Comparison of ENCODE assay signal across 8 cellular contexts in the genomic region with DNA sequence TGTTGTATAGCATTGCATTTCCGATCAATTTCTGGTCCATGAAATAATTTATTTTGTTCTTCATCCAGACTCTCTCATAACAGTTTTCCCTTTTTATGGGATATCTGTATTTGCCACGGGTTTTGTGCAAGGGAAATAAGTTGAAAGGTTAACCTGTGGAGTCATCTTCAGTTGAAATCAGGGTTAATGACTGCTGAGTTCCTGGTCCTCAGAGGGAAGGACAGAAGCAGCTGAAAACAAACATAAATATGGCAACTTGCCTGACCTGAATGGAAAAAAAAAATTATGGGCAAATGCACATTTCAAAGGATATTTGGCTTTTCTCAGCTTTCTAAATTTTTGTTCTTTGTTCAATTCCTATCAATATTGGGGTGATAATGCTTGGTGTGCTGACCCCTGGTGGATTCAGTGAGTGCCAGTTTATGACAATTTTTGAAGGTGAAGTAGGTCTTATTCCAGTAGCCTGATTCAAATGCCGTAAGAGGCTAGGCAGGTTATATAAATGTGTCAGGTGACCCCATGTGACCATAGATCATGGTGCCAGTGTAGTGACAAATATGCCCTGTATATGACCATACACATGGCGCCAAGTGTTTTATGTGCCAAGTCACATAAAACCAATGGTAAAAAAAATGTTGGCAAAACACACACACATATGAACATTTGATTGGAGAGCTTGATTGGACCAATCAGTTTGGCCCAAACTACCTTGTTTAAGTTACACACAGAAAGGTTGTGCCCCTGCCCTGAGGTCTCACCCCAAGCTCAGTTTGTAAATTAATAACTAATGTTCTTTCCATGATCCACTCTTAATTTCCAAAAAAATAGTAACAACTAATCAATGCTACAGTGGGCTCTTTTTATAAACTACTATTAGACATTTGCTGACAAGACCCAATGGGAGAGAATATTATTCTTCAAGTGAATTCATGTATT. TPM values are rescaled to one million over a fixed set of nuclear protein-coding genes. Genes with fewer than 3 reads are reported as not detected.
A peak's percentile ranks its signal among the peaks of the same experiment; 100 is the strongest.
DNase-seq lines count a peak whose midpoint lies in the region; ATAC-seq, FAIRE-seq and TF ChIP-seq lines count a peak whose summit lies in the region.

No MANE protein-coding gene starts in this region.

- H3K27ac ChIP-seq in A549 = no peak overlapping the region
- H3K27ac ChIP-seq in OCI-LY1 (ENCODE audit: low read depth, low read length, poor library complexity, severe bottlenecking) = no peak overlapping the region
- no peak overlapping the region for H3K27ac ChIP-seq in effector memory CD4-positive, alpha-beta T cell (ENCODE audit: insufficient read depth, low read length, poor library complexity, severe bottlenecking)

- peak; percentile 70 to 78; a peak in 4 of 6 replicates for ATAC-seq in A549
- ATAC-seq in HG02970 (IDR thresholded peaks at IDR 0.05; ENCODE audit: low FRiP score, unreplicated experiment) = no peak
- ATAC-seq in sciatic nerve = no peak

- no peak overlapping the region for H3K4me3 ChIP-seq in A549
- H3K4me3 ChIP-seq in OCI-LY1 (ENCODE audit: low read depth, low read length, poor library complexity, severe bottlenecking) = no peak overlapping the region
- H3K4me3 ChIP-seq in epithelial cell of proximal tubule (ENCODE audit: low read depth, low read length) = no peak overlapping the region
- H3K4me3 ChIP-seq in effector memory CD4-positive, alpha-beta T cell (ENCODE audit: insufficient read depth, low read depth, low read length, poor library complexity, severe bottlenecking) = no peak overlapping the region

- no peak overlapping the region for H2AFZ ChIP-seq in OCI-LY1 (ENCODE audit: low read length)

- peak; percentile 38 to 41 for DNase-seq in A549 (ENCODE audit: low read depth in 1 of 2, low spot score in 1 of 2)
- DNase-seq in GM12891 (ENCODE audit: insufficient read length, low spot score) = peak; percentile 13
- DNase-seq in epithelial cell of proximal tubule (ENCODE audit: low read depth) = no peak
- DNase-seq in retina = peak; percentile 14
- DNase-seq in effector memory CD4-positive, alpha-beta T cell = no peak
- DNase-seq in sciatic nerve (ENCODE audit: low spot score) = no peak

- TF ChIP-seq CTCF in A549 (IDR thresholded peaks at IDR 0.05) = peak; percentile 58
- peak; percentile 71 for TF ChIP-seq CTCF in OCI-LY1 (IDR thresholded peaks at IDR 0.05; ENCODE audit: low read length)
- peak; percentile 79 for TF ChIP-seq CTCF in epithelial cell of proximal tubule (conservative IDR thresholded peaks at IDR 0.05; ENCODE audit: low read depth, low read length)

- no peak for TF ChIP-seq EP300 in A549 (IDR thresholded peaks at IDR 0.05)

- H3K9me2 ChIP-seq in OCI-LY1 (ENCODE audit: low read depth, low read length) = no peaks in the 10 kb centered on the region

- 45% methylated on average over 4 of the region's 4 CpGs for WGBS in A549 (ENCODE audit: missing lambda C conversion rate)

- TF ChIP-seq POLR2A in A549 (IDR thresholded peaks at IDR 0.05; ENCODE audit: low read length) (no peak), GM12891 (IDR thresholded peaks at IDR 0.05; ENCODE audit: low read depth, low read length) (no peak)

- H4K20me1 ChIP-seq in OCI-LY1 (ENCODE audit: insufficient read depth, low read length) = no peaks in the 10 kb centered on the region

- H3K9ac ChIP-seq in OCI-LY1 (ENCODE audit: low read length) = no peak overlapping the region

- FAIRE-seq in A549 (lab: Jason Lieb, UNC) (no peak), GM12891 (lab: Jason Lieb, UNC) (peak; percentile 13)

- H3K79me2 ChIP-seq in OCI-LY1 (ENCODE audit: insufficient read depth, low read length) = no peaks in the 10 kb centered on the region

- H3F3A ChIP-seq in OCI-LY1 (ENCODE audit: insufficient read depth, low read length) = no peaks in the 10 kb centered on the region

- POLR2A ChIA-PET in A549 (lab: Yijun Ruan, JAX) = no interaction called here

- H3K27me3 ChIP-seq in OCI-LY1 (ENCODE audit: insufficient read depth, low read length) = no peaks in the 10 kb centered on the region
- no peaks in the 10 kb centered on the region for H3K27me3 ChIP-seq in effector memory CD4-positive, alpha-beta T cell (replicated peaks; ENCODE audit: control insufficient read depth, insufficient read depth, low read length, poor library complexity, severe bottlenecking)

- H3K36me3 ChIP-seq in OCI-LY1 (ENCODE audit: insufficient read depth, low read length) = no peaks in the 10 kb centered on the region
- H3K36me3 ChIP-seq in effector memory CD4-positive, alpha-beta T cell (ENCODE audit: control insufficient read depth, insufficient read depth, low read length) = no peaks in the 10 kb centered on the region

- no peaks in the 10 kb centered on the region for H3K9me3 ChIP-seq in A549
- no peaks in the 10 kb centered on the region for H3K9me3 ChIP-seq in OCI-LY1 (ENCODE audit: low read length)
- H3K9me3 ChIP-seq in effector memory CD4-positive, alpha-beta T cell (ENCODE audit: control insufficient read depth, low read length) = no peaks in the 10 kb centered on the region

- CTCF ChIA-PET in A549 (lab: Yijun Ruan, JAX) = interaction anchor here (0.5 to 2.1 kb wide), 10 partner anchors 10 to 460 kb away, joined by 3 to 6 read pairs (median 4); no protein-coding TSS in a partner anchor

- H3K4me2 ChIP-seq in A549 (0 out of 3 replicates have a peak overlapping the region, but pooled peaks have one; percentile 12), OCI-LY1 (ENCODE audit: low read length) (no peak overlapping the region)

- peaks cover 7% of the 10 kb centered on the region; the same call in 1 of the 3 replicates for H3K4me1 ChIP-seq in A549
- H3K4me1 ChIP-seq in OCI-LY1 (ENCODE audit: insufficient read depth, low read length, severe bottlenecking) = no peaks in the 10 kb centered on the region
- H3K4me1 ChIP-seq in effector memory CD4-positive, alpha-beta T cell (ENCODE audit: control insufficient read depth, insufficient read depth, low read length, poor library complexity, severe bottlenecking) = no peaks in the 10 kb centered on the region

- intact Hi-C loops in sciatic nerve (cut with DNase I) = loop anchor here (10.0 kb wide), 1 partner anchor 85 kb away; no protein-coding TSS in a partner anchor

- peak; percentile 54 to 58; a peak in 3 of 5 replicates for TF ChIP-seq RAD21 in A549 (conservative IDR thresholded peaks at IDR 0.05 in 1 of 2, IDR thresholded peaks at IDR 0.05 in 1 of 2)

TF ChIP-seq in A549, 52 proteins besides CTCF, POLR2A, EP300 and RAD21:
- TF ChIP-seq SMC3 (IDR thresholded peaks at IDR 0.05) (peak; percentile 55), TFCP2L1 (CRISPR knock-in tag; IDR thresholded peaks at IDR 0.05) (no peak)
- TF ChIP-seq, protein P1, sequence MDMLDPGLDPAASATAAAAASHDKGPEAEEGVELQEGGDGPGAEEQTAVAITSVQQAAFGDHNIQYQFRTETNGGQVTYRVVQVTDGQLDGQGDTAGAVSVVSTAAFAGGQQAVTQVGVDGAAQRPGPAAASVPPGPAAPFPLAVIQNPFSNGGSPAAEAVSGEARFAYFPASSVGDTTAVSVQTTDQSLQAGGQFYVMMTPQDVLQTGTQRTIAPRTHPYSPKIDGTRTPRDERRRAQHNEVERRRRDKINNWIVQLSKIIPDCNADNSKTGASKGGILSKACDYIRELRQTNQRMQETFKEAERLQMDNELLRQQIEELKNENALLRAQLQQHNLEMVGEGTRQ (IDR thresholded peaks at IDR 0.05) = peak; percentile 41; the same call in 1 of the 2 replicates

TF ChIP-seq in GM12891, 5 proteins besides CTCF, POLR2A, EP300 and RAD21:
- TF ChIP-seq TAF1 (IDR thresholded peaks at IDR 0.05; ENCODE audit: low read depth, low read length) (no peak), POU2F2 (IDR thresholded peaks at IDR 0.05; ENCODE audit: low read depth, low read length) (no peak), SPI1 (IDR thresholded peaks at IDR 0.05; ENCODE audit: low read depth, low read length) (no peak), PAX5 (IDR thresholded peaks at IDR 0.05; ENCODE audit: insufficient read depth, low read length, severe bottlenecking) (no peak)

RNA-seq across cellular contexts. Expression of gene FAM124B, which starts 47.6 kb away (rescaled TPM):
- not detected in 2 replicates for polyA plus RNA-seq in A549 (2011; rRNA removed)
- polyA plus RNA-seq in A549 (2012; cell fraction: cytosol; rRNA removed) = not detected in 2 replicates
- not detected in 2 replicates for polyA plus RNA-seq in A549 (2012; cell fraction: nucleus; rRNA removed)
- polyA plus RNA-seq in A549 (2017; fragmentation: RNase III; extraction: RNeasy Plus Mini Kit Qiagen cat#74134 plus additional on column Dnase treatment) = not detected in 3 replicates
- polyA minus RNA-seq in A549 (2011; rRNA and poly(A)+ RNA removed) = not detected in 2 replicates
- polyA plus RNA-seq in GM12891 (2012; ENCODE audit: low read depth, missing spikeins) = not detected
- total RNA-seq in epithelial cell of proximal tubule = 0.07 TPM in 1 of 2 replicates, not detected in the other
- total RNA-seq in sciatic nerve = 6.3 TPM

Comparison
In these comparisons a context has a peak if more than half of its experiments do, and no peak if none do; other contexts are left out.
1. ATAC-seq: peak in A549 (2 of 2); none in HG02970 (single experiment) and sciatic nerve (single experiment).
2. DNase-seq: peak in A549 (2 of 2), GM12891 (single experiment) and retina (single experiment); none in epithelial cell of proximal tubule (single experiment), effector memory CD4-positive, alpha-beta T cell (0 of 3) and sciatic nerve (single experiment).
3. Peak in every context shown above with its lines, with median percentiles within 50 percentile points of each other: CTCF ChIP-seq.